8 cellular contexts compared by ENCODE assay signal in the genomic region with DNA sequence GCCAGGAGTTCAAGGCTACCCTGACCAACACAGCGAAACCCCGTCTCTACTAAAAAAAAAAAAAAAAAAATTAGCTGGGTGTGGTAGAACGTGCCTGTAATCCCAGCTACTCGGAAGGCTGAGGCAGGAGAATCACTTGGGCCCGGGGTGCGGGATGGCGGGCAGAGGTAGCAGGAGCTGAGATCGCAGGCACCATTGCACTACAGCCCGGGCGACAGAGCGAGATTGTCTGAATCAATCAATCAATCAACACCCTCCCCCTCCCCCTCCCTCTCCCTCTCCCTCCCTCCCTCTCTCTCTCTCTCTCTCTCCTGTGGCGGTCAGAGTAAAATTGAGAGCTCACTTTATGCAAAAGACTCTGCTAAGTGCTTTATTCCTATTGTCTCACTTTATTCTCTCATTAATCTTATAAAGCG. TPM values are rescaled to one million over a fixed set of nuclear protein-coding genes. Genes with fewer than 3 reads are reported as not detected.
A peak's percentile ranks its signal among the peaks of the same experiment; 100 is the strongest.
DNase-seq lines count a peak whose midpoint lies in the region; ATAC-seq and TF ChIP-seq lines count a peak whose summit lies in the region.

No MANE protein-coding gene starts in this region.

- DNase-seq in Peyer's patch (no peak), epithelial cell of proximal tubule (ENCODE audit: low read depth) (no peak), prostate gland (ENCODE audit: low spot score) (no peak), MV-4-11 (lab: John Stamatoyannopoulos, UW) (no peak), NCI-H2227 treated with DMSO at 0.1 percent for 48 hours (lab: John Stamatoyannopoulos, UW) (no peak)

- no peaks in the 10 kb centered on the region for H3K36me3 ChIP-seq in Peyer's patch
- no peaks in the 10 kb centered on the region for H3K36me3 ChIP-seq in prostate gland

- H3K4me1 ChIP-seq in Peyer's patch (peaks cover 0 to 16% (median 2%) of the 10 kb centered on the region in 4 donors), prostate gland (replicated peaks) (peaks cover 5% of the 10 kb centered on the region)

- no peaks in the 10 kb centered on the region for H3K9me3 ChIP-seq in Peyer's patch
- no peaks in the 10 kb centered on the region for H3K9me3 ChIP-seq in prostate gland

- intact Hi-C loops in prostate gland (cut with DNase I): no loop called here

- TF ChIP-seq POLR2A in Peyer's patch (IDR thresholded peaks at IDR 0.05): no peak
- no peak for TF ChIP-seq POLR2A in prostate gland (IDR thresholded peaks at IDR 0.05)

- H3K4me3 ChIP-seq in GM08714 (ENCODE audit: low read length): peak overlapping the region; percentile 68
- peak overlapping the region in 3 of 4 donors; percentile 94 to 100 (median 99) for H3K4me3 ChIP-seq in Peyer's patch
- H3K4me3 ChIP-seq in epithelial cell of proximal tubule (ENCODE audit: low read depth, low read length): peak overlapping the region; percentile 69
- H3K4me3 ChIP-seq in prostate gland: peak overlapping the region; percentile 84 to 94

- ATAC-seq in HG02623 (IDR thresholded peaks at IDR 0.05; ENCODE audit: unreplicated experiment) (no peak), GM19023 (IDR thresholded peaks at IDR 0.05; ENCODE audit: unreplicated experiment) (no peak)

- 29% methylated on average over 13 of the region's 13 CpGs for WGBS in prostate gland

- H3K27me3 ChIP-seq in Peyer's patch: no peaks in the 10 kb centered on the region
- H3K27me3 ChIP-seq in prostate gland (replicated peaks; ENCODE audit: insufficient read depth): no peaks in the 10 kb centered on the region

- TF ChIP-seq CTCF in Peyer's patch (IDR thresholded peaks at IDR 0.05): no peak
- no peak for TF ChIP-seq CTCF in epithelial cell of proximal tubule (conservative IDR thresholded peaks at IDR 0.05; ENCODE audit: low read depth, low read length)
- TF ChIP-seq CTCF in prostate gland (IDR thresholded peaks at IDR 0.05): no peak

- H3K27ac ChIP-seq in Peyer's patch: no peak overlapping the region
- peak overlapping the region in 1 of 2 donors; percentile 75 for H3K27ac ChIP-seq in prostate gland

RNA-seq across cellular contexts. Expression of a gene that starts 1.2 kb away (rescaled TPM):
- total RNA-seq in Peyer's patch (10 to 100 TPM in 3 of 4 donors, 1 to 10 TPM in 1; 8.4 to 25.0 (median 10.8) TPM), epithelial cell of proximal tubule (17.0 and 23.3 TPM in 2 replicates), prostate gland (10 to 100 TPM; 12.0 to 17.3 TPM)

RNA-seq across cellular contexts. Expression of a gene that starts 1.3 kb away (rescaled TPM):
- total RNA-seq in Peyer's patch (not detected), epithelial cell of proximal tubule (not detected in 2 replicates), prostate gland (1 to 10 TPM in 1 of 2 donors, under 1 TPM in 1; 0.32 to 8.2 TPM)

RNA-seq across cellular contexts. Expression of a gene that starts 27.1 kb away (rescaled TPM):
- total RNA-seq in Peyer's patch (100 to 1,000 TPM in 1 of 4 donors, 10 to 100 TPM in 3; 79.0 to 104 (median 91.7) TPM), epithelial cell of proximal tubule (56.2 and 76.3 TPM in 2 replicates), prostate gland (100 to 1,000 TPM in 1 of 2 donors, 10 to 100 TPM in 1; 79.0 to 133 TPM)

RNA-seq across cellular contexts. Expression of a gene that starts 43.1 kb away (rescaled TPM):
- total RNA-seq in Peyer's patch: 100 to 1,000 TPM in 2 of 4 donors, 10 to 100 TPM in 2; 61.3 to 169 (median 97.0) TPM
- total RNA-seq in epithelial cell of proximal tubule: 30.4 and 31.9 TPM in 2 replicates
- 10 to 100 TPM; 53.4 to 87.9 TPM for total RNA-seq in prostate gland

RNA-seq across cellular contexts. Expression of a gene that starts 47.2 kb away (rescaled TPM):
- total RNA-seq in Peyer's patch (1 to 10 TPM in 1 of 4 donors, not detected in 3; 1.8 TPM), epithelial cell of proximal tubule (not detected in 2 replicates), prostate gland (10 to 100 TPM in 1 of 2 donors, under 1 TPM in 1; 0.91 to 47.7 TPM)
